Comparison of ENCODE assay signal across 12 cellular contexts in genomic region chr13:92821324-92821723, GRCh38.
DNase-seq lines count a peak whose midpoint lies in the region; TF ChIP-seq lines count a peak whose summit lies in the region.
"Had no signal": no experiment of that assay in that cellular context is flagged by ENCODE, and none has a peak within 500 bp of the region (broad histone marks: within the 10 kb centered on the region; RNA-seq: fewer than 3 reads in every experiment).

No MANE protein-coding gene starts in this region.

- H3K4me3 ChIP-seq in trophoblast cell (ENCODE audit: low read depth, low read length) (no peak overlapping the region), vagina (no peak overlapping the region), hepatocyte (no peak overlapping the region)

- H4K91ac ChIP-seq in trophoblast cell (ENCODE audit: low read depth, low read length) = no peak overlapping the region

- H4K12ac ChIP-seq in trophoblast cell (ENCODE audit: low read depth, low read length) = no peak overlapping the region

- no peaks in the 10 kb centered on the region for H3K9me2 ChIP-seq in hepatocyte (replicated peaks; ENCODE audit: insufficient read depth)

- intact Hi-C loops in vagina (cut with DNase I) = no loop called here

- no peak overlapping the region for H2BK5ac ChIP-seq in trophoblast cell (ENCODE audit: low read depth, low read length, poor library complexity)

- TF ChIP-seq CTCF in vagina (IDR thresholded peaks at IDR 0.05) (no peak), hepatocyte (IDR thresholded peaks at IDR 0.05; ENCODE audit: poor library complexity) (no peak)

- no peak overlapping the region for H3K4me2 ChIP-seq in trophoblast cell (ENCODE audit: low read length)
- no peak overlapping the region for H3K4me2 ChIP-seq in hepatocyte

- H3K36me3 ChIP-seq in trophoblast cell (ENCODE audit: control insufficient read depth in 1 of 2, insufficient read depth in 2 of 2, low read length in 2 of 2) = no peaks in the 10 kb centered on the region
- H3K36me3 ChIP-seq in vagina = no peaks in the 10 kb centered on the region
- H3K36me3 ChIP-seq in hepatocyte (replicated peaks; ENCODE audit: insufficient read depth, low read depth) = no peaks in the 10 kb centered on the region

- H3K23ac ChIP-seq in trophoblast cell (ENCODE audit: low read length) = no peak overlapping the region

- H3K27me3 ChIP-seq in trophoblast cell (ENCODE audit: insufficient read depth, low read length) (no peaks in the 10 kb centered on the region), vagina (no peaks in the 10 kb centered on the region), hepatocyte (no peaks in the 10 kb centered on the region)

- H3K9ac ChIP-seq in trophoblast cell (ENCODE audit: low read length) = no peak overlapping the region

- H3K18ac ChIP-seq in trophoblast cell (ENCODE audit: low read length) = no peak overlapping the region

- H2AK5ac ChIP-seq in trophoblast cell (ENCODE audit: low read length) = no peak overlapping the region

- H2BK12ac ChIP-seq in trophoblast cell (ENCODE audit: low read length) = no peak overlapping the region

- no peak overlapping the region for H4K8ac ChIP-seq in trophoblast cell (ENCODE audit: low read depth, low read length)

- H2BK120ac ChIP-seq in trophoblast cell (ENCODE audit: insufficient read depth, low read length, poor library complexity) = no peak overlapping the region

- H3K14ac ChIP-seq in trophoblast cell (ENCODE audit: low read length) = no peak overlapping the region

- DNase-seq in NCI-H82 (lab: John Stamatoyannopoulos, UW) = peak; percentile 8
- DNase-seq in NCI-H82 treated with DMSO at 0.1 percent for 48 hours (lab: John Stamatoyannopoulos, UW; ENCODE audit: unreplicated experiment) = no peak
- DNase-seq in NCI-H146 (lab: John Stamatoyannopoulos, UW) = peak; percentile 69
- DNase-seq in OCI-M1 (lab: John Stamatoyannopoulos, UW) = peak; percentile 57
- no peak for DNase-seq in trophoblast cell
- DNase-seq in vagina (ENCODE audit: extremely low spot score in 2 of 2) = no peak
- DNase-seq in hypothalamus (lab: John Stamatoyannopoulos, UW) = no peak
- no peak for DNase-seq in hepatocyte (ENCODE audit: low spot score)
- DNase-seq: C1 segment of cervical spinal cord, KG1, NCI-H2171, NCI-H524 had no signal

- H3K4ac ChIP-seq in trophoblast cell (ENCODE audit: low read depth, low read length) = no peak overlapping the region

- no peaks in the 10 kb centered on the region for H3K4me1 ChIP-seq in trophoblast cell (ENCODE audit: control insufficient read depth in 1 of 2, insufficient read depth in 2 of 2, low read length in 2 of 2)
- H3K4me1 ChIP-seq in vagina = no peaks in the 10 kb centered on the region
- no peaks in the 10 kb centered on the region for H3K4me1 ChIP-seq in hepatocyte (ENCODE audit: insufficient read depth)

- H2AFZ ChIP-seq in trophoblast cell (ENCODE audit: insufficient read depth, low read length, poor library complexity) (no peak overlapping the region), hepatocyte (no peak overlapping the region)

- H3K9me3 ChIP-seq in trophoblast cell (ENCODE audit: insufficient read depth, low read depth, low read length) (no peaks in the 10 kb centered on the region), vagina (no peaks in the 10 kb centered on the region), hepatocyte (ENCODE audit: low read depth) (no peaks in the 10 kb centered on the region)

- no peaks in the 10 kb centered on the region for H3K79me2 ChIP-seq in trophoblast cell (ENCODE audit: control insufficient read depth, insufficient read depth, low read length, poor library complexity)
- H3K79me2 ChIP-seq in hepatocyte = no peaks in the 10 kb centered on the region

- no CpG with 5 or more reads among the region's 2 CpGs for WGBS in trophoblast cell (ENCODE audit: extremely low coverage, insufficient coverage, insufficient read length)
- WGBS in hepatocyte (ENCODE audit: low lambda C conversion rate, missing lambda C conversion rate) = 84% methylated on average over 2 of the region's 2 CpGs

- no peak for TF ChIP-seq POLR2A in vagina (IDR thresholded peaks at IDR 0.05)

- H3K79me1 ChIP-seq in trophoblast cell (ENCODE audit: low read length) = no peaks in the 10 kb centered on the region

- no peaks in the 10 kb centered on the region for H4K20me1 ChIP-seq in hepatocyte (ENCODE audit: insufficient read depth, poor library complexity, severe bottlenecking)

- no peak overlapping the region for H3K27ac ChIP-seq in trophoblast cell (ENCODE audit: low read depth, low read length)
- no peak overlapping the region for H3K27ac ChIP-seq in vagina
- H3K27ac ChIP-seq in hepatocyte = no peak overlapping the region

Comparison
In these comparisons a context has a peak if more than half of its experiments do, and no peak if none do; other contexts are left out.
1. DNase-seq: peak in NCI-H82 (single experiment), NCI-H146 (single experiment) and OCI-M1 (single experiment); none in NCI-H82 treated with DMSO at 0.1 percent for 48 hours (single experiment), trophoblast cell (0 of 2), vagina (0 of 2), hypothalamus (0 of 51) and hepatocyte (single experiment).